Comparison of ENCODE assay signal across 1 cellular context in genomic region chr11:64162769-64163168, GRCh38. TPM values are rescaled to one million over a fixed set of nuclear protein-coding genes. Genes with fewer than 3 reads are reported as not detected.
"Had no signal": no experiment of that assay in that cellular context is flagged by ENCODE, and none has a peak within 500 bp of the region (broad histone marks: within the 10 kb centered on the region; RNA-seq: fewer than 3 reads in every experiment).

No MANE protein-coding gene starts in this region.

RNA-seq across cellular contexts. Expression of gene FERMT3, which starts 43.8 kb away (rescaled TPM):
- total RNA-seq: H4 had no signal
